In the genomic region with DNA sequence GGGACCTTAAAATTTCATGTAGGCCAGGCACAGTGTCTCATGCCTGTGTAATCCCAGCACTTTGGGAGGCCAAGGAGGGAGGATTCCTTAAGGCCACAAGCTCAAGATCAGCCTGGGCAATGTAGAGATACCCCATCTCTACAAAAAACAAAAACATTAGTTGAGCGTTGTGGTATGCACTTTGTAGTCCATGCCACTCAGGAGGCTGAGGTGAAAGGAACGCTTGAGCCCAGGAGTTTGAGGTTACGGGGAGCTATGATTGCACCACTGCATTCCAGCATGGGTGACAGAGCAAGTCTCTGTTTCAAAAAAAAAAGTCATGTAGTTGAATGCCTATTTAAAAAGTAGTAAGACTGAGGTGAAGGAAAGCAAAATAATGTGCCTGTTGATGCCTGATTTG, we compare ENCODE assay signal across 27 cellular contexts.
DNase-seq lines count a peak whose midpoint lies in the region; ATAC-seq, FAIRE-seq and TF ChIP-seq lines count a peak whose summit lies in the region.
"Had no signal": no experiment of that assay in that cellular context is flagged by ENCODE, and none has a peak within 500 bp of the region (broad histone marks: within the 10 kb centered on the region; RNA-seq: fewer than 3 reads in every experiment).

No MANE protein-coding gene starts in this region.

- no peak overlapping the region for H3K9ac ChIP-seq in astrocyte (ENCODE audit: low read length)
- H3K9ac ChIP-seq: BLaER1 treated with 17β-estradiol and CSF1 and Interleukin-3, amounts not matched to agents 10 nM and 100 nM; KMS-11 had no signal

- TF ChIP-seq CTCF in astrocyte (IDR thresholded peaks at IDR 0.05; ENCODE audit: insufficient read depth, low read depth, low read length) = no peak
- no peak for TF ChIP-seq CTCF in fibroblast of villous mesenchyme (IDR thresholded peaks at IDR 0.05; ENCODE audit: insufficient read depth, low read depth, low read length)
- TF ChIP-seq CTCF in omental fat pad (IDR thresholded peaks at IDR 0.05) = no peak

- H3K4me3 ChIP-seq in astrocyte (ENCODE audit: insufficient read depth, low read depth, low read length) = no peak overlapping the region
- no peak overlapping the region for H3K4me3 ChIP-seq in fibroblast of villous mesenchyme (ENCODE audit: low read depth, low read length)
- H3K4me3 ChIP-seq: A549; BLaER1 treated with 17β-estradiol and CSF1 and Interleukin-3, amounts not matched to agents 10 nM and 100 nM; HAP-1; MG63; SK-N-MC had no signal

- no peak overlapping the region for H2AFZ ChIP-seq in astrocyte (ENCODE audit: low read depth, low read length)

- FAIRE-seq in astrocyte (lab: Jason Lieb, UNC) = no peak
- FAIRE-seq: A549, D721Med, GM12891, GM18507 had no signal

- DNase-seq in Daoy (ENCODE audit: low read depth) = peak; percentile 75
- DNase-seq in HCEC 1CT = peak; percentile 25
- DNase-seq in astrocyte (ENCODE audit: low read depth) = peak; percentile 33
- DNase-seq in fibroblast of villous mesenchyme (ENCODE audit: low read depth) = peak; percentile 7
- DNase-seq in omental fat pad (ENCODE audit: low spot score) = no peak
- no peak for DNase-seq in HuH-7.5 (ENCODE audit: low spot score)
- DNase-seq in activated CD4-positive, alpha-beta T cell treated with anti-CD3 and anti-CD28 coated beads, Interleukin-2, amount 50 U/mL, for 48 hours = no peak
- DNase-seq: CD8-positive, alpha-beta memory T cell; DMS79; GF-D8; MG63; NCI-H1092; NCI-H1694; NCI-H2107; NCI-H2227 treated with DMSO at 0.1 percent for 48 hours; NCI-H524 had no signal

- no peaks in the 10 kb centered on the region for H3K9me3 ChIP-seq in astrocyte (ENCODE audit: insufficient read depth, low read depth, low read length)
- H3K9me3 ChIP-seq: A549; BLaER1 treated with 17β-estradiol and CSF1 and Interleukin-3, amounts not matched to agents 10 nM and 100 nM; HAP-1; MG63 had no signal

- no peaks in the 10 kb centered on the region for H3K36me3 Mint-ChIP-seq in astrocyte (ENCODE audit: low read depth, unreplicated experiment)
- H3K36me3 Mint-ChIP-seq: CD8-positive, alpha-beta memory T cell had no signal

- H3K4me3 Mint-ChIP-seq in astrocyte (ENCODE audit: unreplicated experiment) = no peak overlapping the region
- H3K4me3 Mint-ChIP-seq: CD8-positive, alpha-beta memory T cell had no signal

- H3K36me3 ChIP-seq in astrocyte (ENCODE audit: insufficient read depth, low read length) = no peaks in the 10 kb centered on the region
- H3K36me3 ChIP-seq: BLaER1 treated with 17β-estradiol and CSF1 and Interleukin-3, amounts not matched to agents 10 nM and 100 nM; HAP-1; MG63 had no signal

- H3K27me3 ChIP-seq in astrocyte (ENCODE audit: insufficient read depth, low read length) = no peaks in the 10 kb centered on the region
- H3K27me3 ChIP-seq: BLaER1 treated with 17β-estradiol and CSF1 and Interleukin-3, amounts not matched to agents 10 nM and 100 nM; MG63 had no signal

- no peaks in the 10 kb centered on the region for H3K79me2 ChIP-seq in astrocyte (ENCODE audit: insufficient read depth, low read length)

- H3K27ac ChIP-seq in astrocyte (ENCODE audit: low read depth, low read length) = no peak overlapping the region
- H3K27ac ChIP-seq: A549; BLaER1 treated with 17β-estradiol and CSF1 and Interleukin-3, amounts not matched to agents 10 nM and 100 nM; KMS-11; SK-N-MC had no signal

- no peaks in the 10 kb centered on the region for H3K27me3 Mint-ChIP-seq in astrocyte (ENCODE audit: low read depth, unreplicated experiment)
- H3K27me3 Mint-ChIP-seq: CD8-positive, alpha-beta memory T cell had no signal

- peak overlapping the region; percentile 19 for H3K27ac Mint-ChIP-seq in astrocyte (ENCODE audit: unreplicated experiment)
- H3K27ac Mint-ChIP-seq: CD8-positive, alpha-beta memory T cell had no signal

- no peaks in the 10 kb centered on the region for H3K4me1 Mint-ChIP-seq in astrocyte (ENCODE audit: low read depth, unreplicated experiment)
- H3K4me1 Mint-ChIP-seq: CD8-positive, alpha-beta memory T cell had no signal

- no peaks in the 10 kb centered on the region for H3K4me1 ChIP-seq in astrocyte (ENCODE audit: insufficient read depth, low read length)
- H3K4me1 ChIP-seq: A549; BLaER1 treated with 17β-estradiol and CSF1 and Interleukin-3, amounts not matched to agents 10 nM and 100 nM had no signal

- ATAC-seq in GM21825 (IDR thresholded peaks at IDR 0.05; ENCODE audit: unreplicated experiment) (no peak), omental fat pad (ENCODE audit: low FRiP score) (no peak)
- ATAC-seq: A549, Panc1, Right ventricle myocardium inferior had no signal

- no peak overlapping the region for H3K4me2 ChIP-seq in astrocyte (ENCODE audit: low read length)
- H3K4me2 ChIP-seq: A549; BLaER1 treated with 17β-estradiol and CSF1 and Interleukin-3, amounts not matched to agents 10 nM and 100 nM; KMS-11 had no signal

- no peaks in the 10 kb centered on the region for H3K9me3 Mint-ChIP-seq in astrocyte (ENCODE audit: unreplicated experiment)

- H4K20me1 ChIP-seq in astrocyte (ENCODE audit: insufficient read depth, low read length) = no peaks in the 10 kb centered on the region
- H4K20me1 ChIP-seq: BLaER1 treated with 17β-estradiol and CSF1 and Interleukin-3, amounts not matched to agents 10 nM and 100 nM had no signal

Comparison
In these comparisons a context has a peak if more than half of its experiments do, and no peak if none do; other contexts are left out.
1. DNase-seq: peak in Daoy (single experiment), HCEC 1CT (single experiment), astrocyte (single experiment) and fibroblast of villous mesenchyme (single experiment); none in omental fat pad (single experiment), HuH-7.5 (single experiment) and activated CD4-positive, alpha-beta T cell treated with anti-CD3 and anti-CD28 coated beads, Interleukin-2, amount 50 U/mL, for 48 hours (0 of 2).